Comparison of ENCODE assay signal across 14 cellular contexts in the genomic region with DNA sequence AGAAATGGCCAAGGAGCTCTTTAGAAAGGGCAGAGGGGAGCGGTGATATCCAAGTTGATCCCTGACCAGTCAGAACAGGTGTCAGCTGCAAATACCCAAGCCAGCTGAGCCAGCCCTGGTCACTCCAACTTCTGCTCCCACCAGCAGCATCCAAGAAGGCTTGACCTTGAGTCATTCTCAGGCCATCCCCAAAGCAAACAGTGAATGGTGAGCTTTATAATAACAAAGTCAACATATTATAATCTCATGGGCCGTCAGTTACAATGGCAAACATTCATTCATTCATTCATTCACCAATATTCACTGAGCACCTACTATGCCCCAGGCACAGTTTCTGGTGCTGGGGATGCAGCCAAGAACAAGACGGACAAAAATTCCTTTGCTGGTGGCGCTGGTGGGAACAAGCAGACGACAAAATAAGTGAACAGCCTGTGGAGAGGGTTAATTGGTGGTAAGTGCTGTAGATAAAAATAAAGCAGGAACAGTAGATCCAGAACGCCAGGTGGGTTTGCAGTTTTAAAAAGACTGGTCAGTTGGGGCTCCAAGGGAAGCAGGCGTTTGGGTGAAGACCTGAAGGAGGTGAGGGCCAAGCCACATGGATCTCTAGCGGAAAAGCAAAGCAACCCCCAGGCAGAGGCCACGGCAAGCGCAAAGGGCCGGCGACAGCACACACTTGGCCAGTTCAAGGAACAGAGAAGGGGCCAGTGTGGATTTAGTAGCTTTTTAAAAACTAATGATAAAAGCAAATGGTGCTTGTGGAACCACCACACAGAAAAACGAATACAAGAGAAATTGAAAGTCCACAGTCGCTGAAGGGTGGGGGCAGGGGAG.
DNase-seq lines count a peak whose midpoint lies in the region; ATAC-seq and TF ChIP-seq lines count a peak whose summit lies in the region.
"Had no signal": no experiment of that assay in that cellular context is flagged by ENCODE, and none has a peak within 500 bp of the region (broad histone marks: within the 10 kb centered on the region; RNA-seq: fewer than 3 reads in every experiment).

No MANE protein-coding gene starts in this region.

- ATAC-seq in Panc1 (peak; percentile 54), right cardiac atrium (no peak), HG02623 (IDR thresholded peaks at IDR 0.05; ENCODE audit: unreplicated experiment) (no peak), left colon (no peak)
- ATAC-seq: GM12878 had no signal

- intact Hi-C loops in Panc1 (cut with micrococcal nuclease; ENCODE audit: unreplicated experiment) = no loop called here
- intact Hi-C loops in right cardiac atrium (cut with DNase I) = loop anchor here in 1 of 4 donors (5.0 kb wide), 1 partner anchor 186 kb away; a partner anchor contains a TSS
- intact Hi-C loops in sigmoid colon (cut with DNase I) = loop anchor here (2.0 to 5.0 kb wide), 3 partner anchors 56 to 186 kb away; no protein-coding TSS in a partner anchor
- intact Hi-C loops in left colon (cut with DNase I, micrococcal nuclease) = loop anchor here in 1 of 2 donors (10.0 kb wide), 1 partner anchor 184 kb away; a partner anchor contains a TSS

- H3K27ac ChIP-seq in Panc1 (ENCODE audit: low read length) (peak overlapping the region; percentile 32; the same call in 1 of the 2 replicates), right cardiac atrium (ENCODE audit: low read length) (peak overlapping the region; percentile 95), sigmoid colon (peak overlapping the region; percentile 75 to 83 (median 78))

- CTCF ChIA-PET in Panc1 (lab: Charles Lee) = no interaction called here

- WGBS in right cardiac atrium = 51% methylated on average over 14 of the region's 14 CpGs
- WGBS in sigmoid colon, 2 donors = 50 to 78% methylated on average over 14 of the region's 14 CpGs

- H3K4me1 ChIP-seq in Panc1 (ENCODE audit: control insufficient read depth, insufficient read depth, low read length) (peaks cover 21% of the 10 kb centered on the region), right cardiac atrium (ENCODE audit: control insufficient read depth, insufficient read depth, low read length) (peaks cover 17% of the 10 kb centered on the region), sigmoid colon (peaks cover 0 to 48% (median 43%) of the 10 kb centered on the region in 4 donors)

- TF ChIP-seq EP300 in sigmoid colon (IDR thresholded peaks at IDR 0.05) = no peak

- no TSS peak for BruUV-seq in Panc1 (replicated peaks; lab: Mats Ljungman, UMichigan)

- H3K36me3 ChIP-seq in Panc1 (ENCODE audit: control insufficient read depth, insufficient read depth, low read length) = no peaks in the 10 kb centered on the region
- H3K36me3 ChIP-seq in sigmoid colon = no peaks in the 10 kb centered on the region

- TF ChIP-seq CTCF in Panc1 (IDR thresholded peaks at IDR 0.05) (no peak), sigmoid colon (IDR thresholded peaks at IDR 0.05) (no peak)

- H3K9me3 ChIP-seq in Panc1 (ENCODE audit: control insufficient read depth, insufficient read depth, low read depth, low read length) = no peaks in the 10 kb centered on the region
- no peaks in the 10 kb centered on the region for H3K9me3 ChIP-seq in right cardiac atrium (ENCODE audit: control insufficient read depth, low read length)
- H3K9me3 ChIP-seq in sigmoid colon = no peaks in the 10 kb centered on the region
- H3K9me3 ChIP-seq: SK-N-SH had no signal

- no peak for TF ChIP-seq POLR2A in sigmoid colon (IDR thresholded peaks at IDR 0.05)

- in situ Hi-C loops in Panc1 (cut with HindIII; ENCODE audit: low pct_unique_long_range_greater_than_20kb, low sequenced_read_pairs) = no loop called here

- H3K4me3 ChIP-seq in Panc1 (ENCODE audit: low read depth in 2 of 2, low read length in 2 of 2) (no peak overlapping the region), right cardiac atrium (ENCODE audit: low read length) (peak overlapping the region; percentile 25), sigmoid colon (peak overlapping the region in 2 of 4 donors; percentile 17 to 21)
- H3K4me3 ChIP-seq: GM12878 had no signal

- POLR2A ChIA-PET in Panc1 (lab: Charles Lee) = no interaction called here

- H3K27me3 ChIP-seq in Panc1 (ENCODE audit: control insufficient read depth, insufficient read depth, low read length) (no peaks in the 10 kb centered on the region), right cardiac atrium (ENCODE audit: control insufficient read depth, insufficient read depth) (no peaks in the 10 kb centered on the region), sigmoid colon (no peaks in the 10 kb centered on the region)

- peak; percentile 30 for DNase-seq in A172 (ENCODE audit: low spot score)
- DNase-seq in Panc1 (ENCODE audit: low read depth, low spot score) = no peak
- no peak for DNase-seq in right cardiac atrium
- no peak for DNase-seq in sigmoid colon
- DNase-seq in activated CD4-positive, CD25-positive, alpha-beta regulatory T cell (lab: John Stamatoyannopoulos, UW) = no peak
- DNase-seq in activated gamma-delta T cell (lab: John Stamatoyannopoulos, UW) = no peak
- no peak for DNase-seq in left colon
- DNase-seq: activated B cell treated with CpG ODN at 0.5 μM for 24 hours, activated T-cell treated with anti-CD3 and anti-CD28 coated beads for 4 hours, glutamatergic neuron, NCI-H748 treated with DMSO at 0.1 percent for 48 hours had no signal

Comparison
In these comparisons a context has a peak if more than half of its experiments do, and no peak if none do; other contexts are left out.
1. H3K27ac ChIP-seq: peak in every context shown above with its lines; median percentile 95 in right cardiac atrium; 78 in sigmoid colon; 32 in Panc1.